In the genomic region with DNA sequence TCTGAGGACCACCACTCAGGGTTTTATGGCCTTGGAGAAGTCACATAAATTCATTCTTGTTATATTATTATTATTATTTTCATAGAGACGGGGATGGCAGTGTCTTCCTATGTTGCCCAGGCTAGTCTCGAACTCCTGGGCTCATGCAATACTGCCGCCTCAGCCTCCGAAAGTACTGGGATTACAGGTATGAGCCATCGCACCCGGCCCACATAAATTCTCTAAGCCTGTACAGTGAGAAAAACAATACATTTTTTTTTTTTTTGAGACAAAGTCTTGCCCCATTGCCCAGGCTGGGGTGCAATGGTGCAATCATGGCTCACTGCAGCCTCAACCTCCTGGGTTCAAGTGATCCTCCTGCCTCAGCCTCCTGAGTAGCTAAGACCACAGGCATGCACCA, we compare ENCODE assay signal across 8 cellular contexts. TPM values are rescaled to one million over a fixed set of nuclear protein-coding genes. Genes with fewer than 3 reads are reported as not detected.
DNase-seq lines count a peak whose midpoint lies in the region; ATAC-seq and TF ChIP-seq lines count a peak whose summit lies in the region.

No MANE protein-coding gene starts in this region.

- intact Hi-C loops in activated T-helper 2 cell treated with anti-CD3 and anti-CD28 coated beads, Interferon-gamma antibody, Interleukin-2, Interleukin-4, amounts not matched to agents 10 μg/mL and 5 μg/mL and 100 μg/mL, durations not matched to agents 14 hours and 24 hours and 36 hours (cut with micrococcal nuclease) = no loop called here

- no peaks in the 10 kb centered on the region for H3K9me3 ChIP-seq in BE2C

- peak overlapping the region; percentile 99; the same call in 1 of the 2 replicates for H3K4me3 ChIP-seq in BE2C (ENCODE audit: low read depth, low read length)

- no peaks in the 10 kb centered on the region for H3K27me3 ChIP-seq in BE2C

- no peak overlapping the region for H3K27ac Mint-ChIP-seq in activated T-helper 2 cell treated with anti-CD3 and anti-CD28 coated beads, Interferon-gamma antibody, Interleukin-2, Interleukin-4, amounts not matched to agents 10 μg/mL and 5 μg/mL and 100 μg/mL, durations not matched to agents 14 hours and 24 hours and 36 hours

- no peak for DNase-seq in BE2C
- no peak for DNase-seq in HEK293T (ENCODE audit: extremely low spot score)
- no peak for DNase-seq in activated T-helper 2 cell treated with anti-CD3 and anti-CD28 coated beads, Interferon-gamma antibody, Interleukin-2, Interleukin-4, amounts not matched to agents 10 μg/mL and 5 μg/mL and 100 μg/mL, durations not matched to agents 14 hours and 24 hours and 36 hours (ENCODE audit: low spot score)
- peak; percentile 49 for DNase-seq in mesenteric fat pad (ENCODE audit: low spot score)
- no peak for DNase-seq in globus pallidus (ENCODE audit: low spot score)
- DNase-seq in 8988T = no peak
- DNase-seq in mucosa of gallbladder (ENCODE audit: low spot score) = no peak

- peak overlapping the region; percentile 39 for H3K4me3 Mint-ChIP-seq in activated T-helper 2 cell treated with anti-CD3 and anti-CD28 coated beads, Interferon-gamma antibody, Interleukin-2, Interleukin-4, amounts not matched to agents 10 μg/mL and 5 μg/mL and 100 μg/mL, durations not matched to agents 14 hours and 24 hours and 36 hours (ENCODE audit: low read depth)

- no peaks in the 10 kb centered on the region for H3K4me1 ChIP-seq in BE2C

- no peak for TF ChIP-seq CTCF in BE2C (IDR thresholded peaks at IDR 0.05; ENCODE audit: low read depth, low read length)

- no peaks in the 10 kb centered on the region for H3K9me3 Mint-ChIP-seq in activated T-helper 2 cell treated with anti-CD3 and anti-CD28 coated beads, Interferon-gamma antibody, Interleukin-2, Interleukin-4, amounts not matched to agents 10 μg/mL and 5 μg/mL and 100 μg/mL, durations not matched to agents 14 hours and 24 hours and 36 hours

- POLR2A ChIA-PET in HEK293T (lab: Yijun Ruan, JAX) = interaction anchor here (0.6 to 1.8 kb wide), 7 partner anchors 9 to 115 kb away, joined by 3 to 13 read pairs (median 5); a partner anchor contains a TSS

- CTCF ChIA-PET in HEK293T (lab: Yijun Ruan, JAX) = interaction anchor here (0.5 to 0.6 kb wide), 2 partner anchors 12 to 154 kb away, joined by 3 to 5 read pairs; no protein-coding TSS in a partner anchor

- peaks cover 22% of the 10 kb centered on the region for H3K36me3 Mint-ChIP-seq in activated T-helper 2 cell treated with anti-CD3 and anti-CD28 coated beads, Interferon-gamma antibody, Interleukin-2, Interleukin-4, amounts not matched to agents 10 μg/mL and 5 μg/mL and 100 μg/mL, durations not matched to agents 14 hours and 24 hours and 36 hours (ENCODE audit: low read depth)

- ATAC-seq in HG03354 (IDR thresholded peaks at IDR 0.05; ENCODE audit: poor library complexity, severe bottlenecking, unreplicated experiment) = no peak

- peaks cover 27% of the 10 kb centered on the region for H3K4me1 Mint-ChIP-seq in activated T-helper 2 cell treated with anti-CD3 and anti-CD28 coated beads, Interferon-gamma antibody, Interleukin-2, Interleukin-4, amounts not matched to agents 10 μg/mL and 5 μg/mL and 100 μg/mL, durations not matched to agents 14 hours and 24 hours and 36 hours (ENCODE audit: low read depth)

- no peaks in the 10 kb centered on the region for H3K27me3 Mint-ChIP-seq in activated T-helper 2 cell treated with anti-CD3 and anti-CD28 coated beads, Interferon-gamma antibody, Interleukin-2, Interleukin-4, amounts not matched to agents 10 μg/mL and 5 μg/mL and 100 μg/mL, durations not matched to agents 14 hours and 24 hours and 36 hours (ENCODE audit: low read depth)

- no peaks in the 10 kb centered on the region; the same call in none of the 2 replicates for H3K36me3 ChIP-seq in BE2C

TF ChIP-seq in HEK293T, 16 proteins besides CTCF, POLR2A, EP300 and RAD21:
- peak; percentile 66 for TF ChIP-seq ZNF384 (IDR thresholded peaks at IDR 0.05)
- TF ChIP-seq SUZ12 (IDR thresholded peaks at IDR 0.05) = no peak
- TF ChIP-seq L3MBTL2 (conservative IDR thresholded peaks at IDR 0.05) = no peak
- TF ChIP-seq, protein P1, sequence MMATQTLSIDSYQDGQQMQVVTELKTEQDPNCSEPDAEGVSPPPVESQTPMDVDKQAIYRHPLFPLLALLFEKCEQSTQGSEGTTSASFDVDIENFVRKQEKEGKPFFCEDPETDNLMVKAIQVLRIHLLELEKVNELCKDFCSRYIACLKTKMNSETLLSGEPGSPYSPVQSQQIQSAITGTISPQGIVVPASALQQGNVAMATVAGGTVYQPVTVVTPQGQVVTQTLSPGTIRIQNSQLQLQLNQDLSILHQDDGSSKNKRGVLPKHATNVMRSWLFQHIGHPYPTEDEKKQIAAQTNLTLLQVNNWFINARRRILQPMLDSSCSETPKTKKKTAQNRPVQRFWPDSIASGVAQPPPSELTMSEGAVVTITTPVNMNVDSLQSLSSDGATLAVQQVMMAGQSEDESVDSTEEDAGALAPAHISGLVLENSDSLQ (IDR thresholded peaks at IDR 0.05) = no peak
- no peak for TF ChIP-seq FOXM1 (IDR thresholded peaks at IDR 0.05; ENCODE audit: borderline replicate concordance)

RNA-seq across cellular contexts. Expression of a gene that starts 0.8 kb away (rescaled TPM):
- 25.0 TPM for polyA plus RNA-seq in BE2C (2012; ENCODE audit: insufficient read depth, insufficient read length, low read depth)
- 23.1 and 24.6 TPM in 2 replicates for total RNA-seq in activated T-helper 2 cell treated with anti-CD3 and anti-CD28 coated beads, Interferon-gamma antibody, Interleukin-2, Interleukin-4, amounts not matched to agents 10 μg/mL and 5 μg/mL and 100 μg/mL, durations not matched to agents 14 hours and 24 hours and 36 hours
- total RNA-seq in mesenteric fat pad = 15.4 TPM
- total RNA-seq in mucosa of gallbladder = 17.1 TPM

RNA-seq across cellular contexts. Expression of a gene that starts 0.8 kb away (rescaled TPM):
- polyA plus RNA-seq in BE2C (2012; ENCODE audit: insufficient read depth, insufficient read length, low read depth) = 8.9 TPM
- total RNA-seq in activated T-helper 2 cell treated with anti-CD3 and anti-CD28 coated beads, Interferon-gamma antibody, Interleukin-2, Interleukin-4, amounts not matched to agents 10 μg/mL and 5 μg/mL and 100 μg/mL, durations not matched to agents 14 hours and 24 hours and 36 hours = 6.7 and 7.6 TPM in 2 replicates
- 3.7 TPM for total RNA-seq in mesenteric fat pad
- 6.0 TPM for total RNA-seq in mucosa of gallbladder

RNA-seq across cellular contexts. Expression of a gene that starts 12.9 kb away (rescaled TPM):
- polyA plus RNA-seq in BE2C (2012; ENCODE audit: insufficient read depth, insufficient read length, low read depth) = 2.3 TPM
- total RNA-seq in activated T-helper 2 cell treated with anti-CD3 and anti-CD28 coated beads, Interferon-gamma antibody, Interleukin-2, Interleukin-4, amounts not matched to agents 10 μg/mL and 5 μg/mL and 100 μg/mL, durations not matched to agents 14 hours and 24 hours and 36 hours = 0.64 and 0.66 TPM in 2 replicates
- total RNA-seq in mesenteric fat pad (6.2 TPM), mucosa of gallbladder (54.1 TPM)

RNA-seq across cellular contexts. Expression of a gene that starts 44.1 kb away (rescaled TPM):
- 116 TPM for polyA plus RNA-seq in BE2C (2012; ENCODE audit: insufficient read depth, insufficient read length, low read depth)
- total RNA-seq in activated T-helper 2 cell treated with anti-CD3 and anti-CD28 coated beads, Interferon-gamma antibody, Interleukin-2, Interleukin-4, amounts not matched to agents 10 μg/mL and 5 μg/mL and 100 μg/mL, durations not matched to agents 14 hours and 24 hours and 36 hours = 61.8 and 69.2 TPM in 2 replicates
- total RNA-seq in mesenteric fat pad (59.3 TPM), mucosa of gallbladder (139 TPM)

RNA-seq across cellular contexts. Expression of a gene that starts 48.9 kb away (rescaled TPM):
- 151 TPM for polyA plus RNA-seq in BE2C (2012; ENCODE audit: insufficient read depth, insufficient read length, low read depth)
- 84.5 and 87.8 TPM in 2 replicates for total RNA-seq in activated T-helper 2 cell treated with anti-CD3 and anti-CD28 coated beads, Interferon-gamma antibody, Interleukin-2, Interleukin-4, amounts not matched to agents 10 μg/mL and 5 μg/mL and 100 μg/mL, durations not matched to agents 14 hours and 24 hours and 36 hours
- 38.0 TPM for total RNA-seq in mesenteric fat pad
- total RNA-seq in mucosa of gallbladder = 44.4 TPM
